ENCODE assay signal across 1 cellular context in the genomic region with DNA sequence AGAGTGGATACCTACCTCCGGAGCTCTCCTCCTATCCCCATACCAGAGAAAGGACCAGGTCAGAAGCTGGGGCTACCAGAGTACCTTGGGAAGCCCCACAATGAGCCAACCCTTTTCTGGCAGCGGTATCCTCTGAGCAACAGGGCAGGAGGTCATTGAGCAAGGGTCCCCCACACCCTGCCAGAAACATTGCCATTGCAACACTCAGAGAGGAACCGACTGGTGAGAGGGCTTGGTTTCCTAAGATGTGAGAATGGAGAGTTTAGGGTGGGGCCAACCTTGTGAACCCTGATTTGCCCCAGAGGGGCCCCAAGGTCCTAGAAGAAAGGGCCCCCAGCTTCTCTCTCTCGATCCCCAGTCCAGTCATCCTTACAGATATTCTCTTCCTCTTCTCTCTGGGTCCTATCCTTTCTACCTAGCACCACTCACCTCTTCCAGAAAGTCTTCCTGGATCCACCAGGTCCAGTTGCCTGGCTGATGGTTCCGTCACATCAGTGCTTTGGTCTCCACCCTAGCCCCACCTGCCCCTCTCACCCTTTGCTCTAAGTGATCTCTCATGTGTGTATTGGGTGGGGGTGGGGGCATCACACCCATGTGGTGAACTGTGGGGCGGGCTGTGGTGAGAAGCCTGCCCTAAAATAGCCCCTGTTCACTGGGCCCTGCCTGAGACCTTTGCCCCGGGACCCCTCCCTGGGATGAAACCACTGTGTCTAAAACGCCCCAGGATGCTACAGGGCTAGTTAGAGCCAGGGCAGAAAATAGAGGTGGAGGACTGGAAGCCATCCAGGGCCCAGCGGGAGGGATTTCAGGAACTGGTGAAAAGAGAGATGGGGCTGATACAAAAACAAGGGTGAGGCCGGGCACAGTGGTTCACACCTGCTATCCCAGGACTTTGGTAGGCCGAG.
TF ChIP-seq lines count a peak whose summit lies in the region.

No MANE protein-coding gene starts in this region.

TF ChIP-seq in K562, 482 proteins besides CTCF, POLR2A, EP300 and RAD21:
- TF ChIP-seq RBM14 (IDR thresholded peaks at IDR 0.05; ENCODE audit: borderline replicate concordance, insufficient read depth, low read depth, low read length) (no peak), ZFP36 (IDR thresholded peaks at IDR 0.05; ENCODE audit: low read depth, low read length, partially characterized antibody) (peak; percentile 37), DMBX1 (CRISPR knock-in tag; IDR thresholded peaks at IDR 0.05; ENCODE audit: borderline replicate concordance) (no peak), PHF20 (IDR thresholded peaks at IDR 0.05; ENCODE audit: partially characterized antibody) (no peak), MAFF (IDR thresholded peaks at IDR 0.05; ENCODE audit: low read length) (no peak), FOXK2 (conservative IDR thresholded peaks at IDR 0.05 in 1 of 2, IDR thresholded peaks at IDR 0.05 in 1 of 2; ENCODE audit: low read depth in 2 of 2) (no peak)
